ENCODE assay signal across 1 cellular context in the genomic region with DNA sequence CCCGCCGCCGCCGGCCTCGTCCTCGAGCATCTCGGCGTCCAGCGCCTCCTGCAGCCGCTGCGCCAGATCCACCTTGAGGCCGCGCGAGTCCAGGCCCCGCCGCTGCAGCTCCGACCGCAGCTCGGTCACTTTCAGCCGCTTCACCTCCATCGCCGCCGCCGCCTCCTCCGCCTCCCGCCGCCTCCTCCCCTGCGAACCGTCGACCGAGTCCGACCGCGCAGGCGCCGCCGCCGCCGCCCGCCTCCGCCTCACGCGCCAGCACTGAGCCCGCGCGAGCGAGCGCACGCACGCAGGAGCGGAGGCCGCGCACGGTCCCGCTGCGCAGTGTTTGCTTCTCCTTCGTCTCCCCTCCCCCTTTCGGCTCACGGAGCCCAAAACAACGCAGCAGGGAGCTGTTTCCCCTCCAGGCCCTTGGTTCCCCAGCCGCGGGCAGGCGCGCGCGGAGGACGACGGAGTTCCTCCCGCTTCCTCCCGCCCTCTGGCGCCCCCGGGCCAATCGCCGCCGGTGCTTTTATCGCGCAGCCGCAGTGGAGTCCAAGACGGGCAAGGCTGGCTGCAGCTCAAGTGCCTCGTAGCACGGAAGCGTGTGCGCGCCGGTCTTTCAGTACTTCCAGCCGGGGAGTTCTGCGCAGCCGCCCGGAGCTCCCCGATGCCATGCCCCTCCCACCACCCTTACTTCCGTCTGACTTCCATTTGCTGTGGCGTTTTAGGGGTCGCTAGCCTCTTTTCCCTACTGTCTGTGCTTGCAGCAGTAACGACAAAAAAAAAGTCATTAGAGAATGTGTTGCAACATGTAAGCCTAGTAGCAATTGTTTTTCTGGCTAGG.
TF ChIP-seq lines count a peak whose summit lies in the region.

TSS of gene HNRNPUL2 (minus strand) at position 451 of the 826 bp plus-strand sequence. CDS start at position 150, 301 bp downstream.

TF ChIP-seq in HepG2, 621 proteins besides CTCF, POLR2A, EP300 and RAD21 (continued from another document and continues in another):
- TF ChIP-seq ZSCAN30 (CRISPR knock-in tag; IDR thresholded peaks at IDR 0.05) (no peak), SMARCE1 (IDR thresholded peaks at IDR 0.05; ENCODE audit: borderline replicate concordance) (no peak), BORCS8-MEF2B (CRISPR knock-in tag; IDR thresholded peaks at IDR 0.05) (peak; percentile 91; the same call in 1 of the 2 replicates), ZNF263 (CRISPR knock-in tag; IDR thresholded peaks at IDR 0.05) (no peak; the same call in none of the 2 replicates), HDAC6 (IDR thresholded peaks at IDR 0.05; ENCODE audit: low read depth, low read length) (no peak), TEAD2 (CRISPR knock-in tag; IDR thresholded peaks at IDR 0.05) (no peak), ZNF101 (CRISPR knock-in tag; IDR thresholded peaks at IDR 0.05; ENCODE audit: borderline replicate concordance, low read depth) (peak; percentile 89), ZNF343 (CRISPR knock-in tag; IDR thresholded peaks at IDR 0.05) (no peak), ZIK1 (CRISPR knock-in tag; IDR thresholded peaks at IDR 0.05; ENCODE audit: borderline replicate concordance, low read depth) (peak; percentile 95), JUNB (CRISPR knock-in tag; IDR thresholded peaks at IDR 0.05; ENCODE audit: borderline replicate concordance) (no peak; the same call in 1 of the 2 replicates), SIN3A (IDR thresholded peaks at IDR 0.05; ENCODE audit: borderline replicate concordance, low read depth, low read length) (no peak; the same call in 1 of the 2 replicates), PLSCR1 (CRISPR knock-in tag; IDR thresholded peaks at IDR 0.05; ENCODE audit: borderline replicate concordance) (no peak; the same call in 1 of the 2 replicates), YEATS2 (CRISPR knock-in tag; IDR thresholded peaks at IDR 0.05; ENCODE audit: borderline replicate concordance) (peak; percentile 88), ZNF136 (CRISPR knock-in tag; IDR thresholded peaks at IDR 0.05; ENCODE audit: low read depth) (no peak), CENPT (CRISPR knock-in tag; IDR thresholded peaks at IDR 0.05; ENCODE audit: low read depth) (peak; percentile 95), FOXO4 (CRISPR knock-in tag; conservative IDR thresholded peaks at IDR 0.05) (no peak), MBNL3 (CRISPR knock-in tag; conservative IDR thresholded peaks at IDR 0.05) (no peak), FOXA3 (CRISPR knock-in tag; IDR thresholded peaks at IDR 0.05) (peak; percentile 63), POLR2AphosphoS5 (IDR thresholded peaks at IDR 0.05; ENCODE audit: low read depth, low read length) (peak; percentile 71), ZNF124 (CRISPR knock-in tag; IDR thresholded peaks at IDR 0.05) (peak; percentile 92; the same call in 1 of the 2 replicates), NRL (CRISPR knock-in tag; IDR thresholded peaks at IDR 0.05; ENCODE audit: borderline replicate concordance) (peak; percentile 82; the same call in 1 of the 2 replicates), ZBTB3 (CRISPR knock-in tag; IDR thresholded peaks at IDR 0.05; ENCODE audit: borderline replicate concordance, low read depth) (no peak; the same call in 1 of the 2 replicates), SYNCRIP (IDR thresholded peaks at IDR 0.05; ENCODE audit: insufficient read depth, low read depth, low read length) (no peak), CHD4 (IDR thresholded peaks at IDR 0.05; ENCODE audit: borderline replicate concordance, low read length) (no peak), ZNF737 (CRISPR knock-in tag; IDR thresholded peaks at IDR 0.05; ENCODE audit: borderline replicate concordance) (0 out of 2 replicates have a peak, but pooled peaks have one; percentile 68), ZNF10 (CRISPR knock-in tag; IDR thresholded peaks at IDR 0.05; ENCODE audit: borderline replicate concordance, low read depth) (no peak), ZNF530 (CRISPR knock-in tag; IDR thresholded peaks at IDR 0.05; ENCODE audit: low read depth) (no peak), ATAD3A (CRISPR knock-in tag; IDR thresholded peaks at IDR 0.05) (no peak), TFE3 (CRISPR knock-in tag; IDR thresholded peaks at IDR 0.05) (peak; percentile 69), DRAP1 (CRISPR knock-in tag; IDR thresholded peaks at IDR 0.05) (peak; percentile 82), SRY (CRISPR knock-in tag; IDR thresholded peaks at IDR 0.05) (peak; percentile 95), FOXJ3 (CRISPR knock-in tag; IDR thresholded peaks at IDR 0.05; ENCODE audit: borderline replicate concordance) (peak; percentile 42), GMEB2 (CRISPR knock-in tag; IDR thresholded peaks at IDR 0.05; ENCODE audit: low read depth) (peak; percentile 69), ARHGAP35 (CRISPR knock-in tag; IDR thresholded peaks at IDR 0.05; ENCODE audit: borderline replicate concordance) (peak; percentile 89; the same call in 1 of the 2 replicates), AHR (CRISPR knock-in tag; IDR thresholded peaks at IDR 0.05) (no peak; the same call in 1 of the 2 replicates), FOXC1 (CRISPR knock-in tag; IDR thresholded peaks at IDR 0.05; ENCODE audit: borderline replicate concordance) (peak; percentile 93), HNRNPUL1 (IDR thresholded peaks at IDR 0.05; ENCODE audit: low read depth, low read length) (no peak), PRPF4 (IDR thresholded peaks at IDR 0.05; ENCODE audit: low read depth, low read length, poor library complexity, severe bottlenecking) (no peak), HMGA1 (CRISPR knock-in tag; conservative IDR thresholded peaks at IDR 0.05) (no peak), KDM6A (CRISPR knock-in tag; IDR thresholded peaks at IDR 0.05; ENCODE audit: low read depth) (no peak; the same call in 1 of the 2 replicates), SMC3 (IDR thresholded peaks at IDR 0.05; ENCODE audit: low read length) (no peak), ZNF234 (CRISPR knock-in tag; conservative IDR thresholded peaks at IDR 0.05) (no peak), ZNF777 (CRISPR knock-in tag; IDR thresholded peaks at IDR 0.05) (peak; percentile 60), TCF7 (IDR thresholded peaks at IDR 0.05; ENCODE audit: low read depth) (no peak), ARNT2 (CRISPR knock-in tag; IDR thresholded peaks at IDR 0.05; ENCODE audit: low read depth) (peak; percentile 98), KAT2B (IDR thresholded peaks at IDR 0.05; ENCODE audit: borderline replicate concordance, low read depth, low read length) (no peak), RNF2 (conservative IDR thresholded peaks at IDR 0.05; ENCODE audit: low read depth) (peak; percentile 99)
- TF ChIP-seq, protein P1, sequence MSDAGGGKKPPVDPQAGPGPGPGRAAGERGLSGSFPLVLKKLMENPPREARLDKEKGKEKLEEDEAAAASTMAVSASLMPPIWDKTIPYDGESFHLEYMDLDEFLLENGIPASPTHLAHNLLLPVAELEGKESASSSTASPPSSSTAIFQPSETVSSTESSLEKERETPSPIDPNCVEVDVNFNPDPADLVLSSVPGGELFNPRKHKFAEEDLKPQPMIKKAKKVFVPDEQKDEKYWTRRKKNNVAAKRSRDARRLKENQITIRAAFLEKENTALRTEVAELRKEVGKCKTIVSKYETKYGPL (CRISPR knock-in tag; IDR thresholded peaks at IDR 0.05), result peak; percentile 72; the same call in 1 of the 2 replicates
- TF ChIP-seq, protein P2, sequence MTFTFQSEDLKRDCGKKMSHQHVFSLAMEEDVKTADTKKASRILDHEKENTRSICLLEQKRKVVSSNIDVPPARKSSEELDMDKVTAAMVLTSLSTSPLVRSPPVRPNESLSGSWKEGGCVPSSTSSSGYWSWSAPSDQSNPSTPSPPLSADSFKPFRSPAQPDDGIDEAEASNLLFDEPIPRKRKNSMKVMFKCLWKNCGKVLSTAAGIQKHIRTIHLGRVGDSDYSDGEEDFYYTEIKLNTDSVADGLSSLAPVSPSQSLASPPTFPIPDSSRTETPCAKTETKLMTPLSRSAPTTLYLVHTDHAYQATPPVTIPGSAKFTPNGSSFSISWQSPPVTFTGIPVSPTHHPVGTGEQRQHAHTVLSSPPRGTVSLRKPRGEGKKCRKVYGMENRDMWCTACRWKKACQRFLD (CRISPR knock-in tag; IDR thresholded peaks at IDR 0.05; ENCODE audit: borderline replicate concordance), result no peak; the same call in 1 of the 2 replicates
- TF ChIP-seq, protein P3, sequence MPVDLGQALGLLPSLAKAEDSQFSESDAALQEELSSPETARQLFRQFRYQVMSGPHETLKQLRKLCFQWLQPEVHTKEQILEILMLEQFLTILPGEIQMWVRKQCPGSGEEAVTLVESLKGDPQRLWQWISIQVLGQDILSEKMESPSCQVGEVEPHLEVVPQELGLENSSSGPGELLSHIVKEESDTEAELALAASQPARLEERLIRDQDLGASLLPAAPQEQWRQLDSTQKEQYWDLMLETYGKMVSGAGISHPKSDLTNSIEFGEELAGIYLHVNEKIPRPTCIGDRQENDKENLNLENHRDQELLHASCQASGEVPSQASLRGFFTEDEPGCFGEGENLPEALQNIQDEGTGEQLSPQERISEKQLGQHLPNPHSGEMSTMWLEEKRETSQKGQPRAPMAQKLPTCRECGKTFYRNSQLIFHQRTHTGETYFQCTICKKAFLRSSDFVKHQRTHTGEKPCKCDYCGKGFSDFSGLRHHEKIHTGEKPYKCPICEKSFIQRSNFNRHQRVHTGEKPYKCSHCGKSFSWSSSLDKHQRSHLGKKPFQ (CRISPR knock-in tag; IDR thresholded peaks at IDR 0.05; ENCODE audit: insufficient replicate concordance), result peak; percentile 94
- TF ChIP-seq, protein P4, sequence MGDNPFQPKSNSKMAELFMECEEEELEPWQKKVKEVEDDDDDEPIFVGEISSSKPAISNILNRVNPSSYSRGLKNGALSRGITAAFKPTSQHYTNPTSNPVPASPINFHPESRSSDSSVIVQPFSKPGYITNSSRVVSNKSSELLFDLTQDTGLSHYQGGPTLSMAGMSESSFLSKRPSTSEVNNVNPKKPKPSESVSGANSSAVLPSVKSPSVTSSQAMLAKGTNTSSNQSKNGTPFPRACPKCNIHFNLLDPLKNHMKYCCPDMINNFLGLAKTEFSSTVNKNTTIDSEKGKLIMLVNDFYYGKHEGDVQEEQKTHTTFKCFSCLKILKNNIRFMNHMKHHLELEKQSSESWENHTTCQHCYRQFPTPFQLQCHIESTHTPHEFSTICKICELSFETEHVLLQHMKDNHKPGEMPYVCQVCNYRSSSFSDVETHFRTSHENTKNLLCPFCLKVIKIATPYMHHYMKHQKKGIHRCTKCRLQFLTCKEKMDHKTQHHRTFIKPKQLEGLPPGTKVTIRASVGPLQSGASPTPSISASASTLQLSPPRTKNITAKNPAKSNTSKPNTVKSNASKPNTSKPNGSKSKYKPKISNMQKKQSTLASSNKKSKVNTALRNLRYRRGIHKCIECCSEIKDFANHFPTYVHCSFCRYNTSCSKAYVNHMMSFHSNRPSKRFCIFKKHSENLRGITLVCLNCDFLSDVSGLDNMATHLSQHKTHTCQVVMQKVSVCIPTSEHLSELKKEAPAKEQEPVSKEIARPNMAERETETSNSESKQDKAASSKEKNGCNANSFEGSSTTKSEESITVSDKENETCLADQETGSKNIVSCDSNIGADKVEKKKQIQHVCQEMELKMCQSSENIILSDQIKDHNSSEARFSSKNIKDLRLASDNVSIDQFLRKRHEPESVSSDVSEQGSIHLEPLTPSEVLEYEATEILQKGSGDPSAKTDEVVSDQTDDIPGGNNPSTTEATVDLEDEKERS (CRISPR knock-in tag; IDR thresholded peaks at IDR 0.05), result 0 out of 2 replicates have a peak, but pooled peaks have one; percentile 22
- TF ChIP-seq, protein P5, sequence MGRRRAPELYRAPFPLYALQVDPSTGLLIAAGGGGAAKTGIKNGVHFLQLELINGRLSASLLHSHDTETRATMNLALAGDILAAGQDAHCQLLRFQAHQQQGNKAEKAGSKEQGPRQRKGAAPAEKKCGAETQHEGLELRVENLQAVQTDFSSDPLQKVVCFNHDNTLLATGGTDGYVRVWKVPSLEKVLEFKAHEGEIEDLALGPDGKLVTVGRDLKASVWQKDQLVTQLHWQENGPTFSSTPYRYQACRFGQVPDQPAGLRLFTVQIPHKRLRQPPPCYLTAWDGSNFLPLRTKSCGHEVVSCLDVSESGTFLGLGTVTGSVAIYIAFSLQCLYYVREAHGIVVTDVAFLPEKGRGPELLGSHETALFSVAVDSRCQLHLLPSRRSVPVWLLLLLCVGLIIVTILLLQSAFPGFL (CRISPR knock-in tag; IDR thresholded peaks at IDR 0.05), result peak; percentile 78; the same call in 1 of the 2 replicates
